Comparison of ENCODE assay signal across 13 cellular contexts in genomic region chr2:71362447-71362846, GRCh38.
"Had no signal": no experiment of that assay in that cellular context is flagged by ENCODE, and none has a peak within 500 bp of the region (broad histone marks: within the 10 kb centered on the region; RNA-seq: fewer than 3 reads in every experiment).

No MANE protein-coding gene starts in this region.

- H3K4me3 ChIP-seq: SK-N-MC, spleen, tibial artery had no signal

- H3K27ac Mint-ChIP-seq: activated CD4-positive, alpha-beta memory T cell treated with anti-CD3 and anti-CD28 coated beads, Interleukin-2, amount 10 ng/mL, durations not matched to agents 7 days and 5 days; brain had no signal

- H3K4me1 ChIP-seq: foreskin keratinocyte, tibial artery had no signal

- H3K9me3 Mint-ChIP-seq: activated CD4-positive, alpha-beta memory T cell treated with anti-CD3 and anti-CD28 coated beads, Interleukin-2, amount 10 ng/mL, durations not matched to agents 7 days and 5 days; activated naive CD4-positive, alpha-beta T cell treated with anti-CD3 and anti-CD28 coated beads, Interleukin-2, amount 50 U/mL, for 72 hours; brain had no signal

- H3K4me3 Mint-ChIP-seq: activated CD4-positive, alpha-beta memory T cell treated with anti-CD3 and anti-CD28 coated beads, Interleukin-2, amount 10 ng/mL, durations not matched to agents 7 days and 5 days; brain had no signal

- H3K9me3 ChIP-seq: spleen, tibial artery had no signal

- H3K27ac ChIP-seq: foreskin keratinocyte, SK-N-MC, spleen, tibial artery had no signal

- H3K27me3 ChIP-seq: foreskin keratinocyte, spleen, tibial artery had no signal

- DNase-seq: activated CD4-positive, alpha-beta memory T cell treated with anti-CD3 and anti-CD28 coated beads, Interleukin-2, amount 10 ng/mL, durations not matched to agents 7 days and 5 days; activated CD8-positive, alpha-beta memory T cell treated with anti-CD3 and anti-CD28 coated beads, Interleukin-2, amount 50 U/mL, for 4 hours; cerebellar nuclear complex; effector CD8-positive, alpha-beta T cell; foreskin keratinocyte; head of caudate nucleus; spleen; tibial artery had no signal

- H3K27me3 Mint-ChIP-seq: activated CD4-positive, alpha-beta memory T cell treated with anti-CD3 and anti-CD28 coated beads, Interleukin-2, amount 10 ng/mL, durations not matched to agents 7 days and 5 days; brain had no signal

- ATAC-seq: activated CD4-positive, CD25-positive, alpha-beta regulatory T cell treated with anti-CD3 and anti-CD28 coated beads, Interleukin-2, amount 50 U/mL, for 24 hours; activated naive CD4-positive, alpha-beta T cell treated with anti-CD3 and anti-CD28 coated beads, Interleukin-2, amount 50 U/mL, for 72 hours; foreskin keratinocyte; sciatic nerve had no signal
